In genomic region chr22:17777005-17777716, GRCh38 we compare ENCODE assay signal across 8 cellular contexts. TPM values are rescaled to one million over a fixed set of nuclear protein-coding genes. Genes with fewer than 3 reads are reported as not detected.
DNase-seq lines count a peak whose midpoint lies in the region; ATAC-seq lines count a peak whose summit lies in the region.

No MANE protein-coding gene starts in this region.

- H3K27me3 Mint-ChIP-seq in effector memory CD8-positive, alpha-beta T cell: no peaks in the 10 kb centered on the region

- peaks cover 72 to 73% of the 10 kb centered on the region in 2 donors for H3K4me1 Mint-ChIP-seq in effector memory CD8-positive, alpha-beta T cell (ENCODE audit: low read depth in 2 of 2)

- H3K27ac Mint-ChIP-seq in effector memory CD8-positive, alpha-beta T cell: peak overlapping the region; percentile 99

- peak; percentile 33 for ATAC-seq in HG03159 (IDR thresholded peaks at IDR 0.05; ENCODE audit: unreplicated experiment)
- ATAC-seq in effector memory CD8-positive, alpha-beta T cell (replicated peaks): peak; percentile 53
- ATAC-seq in HG03457 (IDR thresholded peaks at IDR 0.05; ENCODE audit: unreplicated experiment): no peak

- H3K4me3 Mint-ChIP-seq in effector memory CD8-positive, alpha-beta T cell: peak overlapping the region; percentile 98 to 99

- DNase-seq in GF-D8 (lab: John Stamatoyannopoulos, UW) (peak; percentile 73), cerebellum (ENCODE audit: low spot score) (no peak), SK-N-DZ (ENCODE audit: low spot score) (no peak)
- DNase-seq in activated CD4-positive, alpha-beta T cell treated with anti-CD3 and anti-CD28 coated beads for 1 hour: peak; percentile 45
- DNase-seq in effector memory CD8-positive, alpha-beta T cell: peak; percentile 69 to 72 (median 69)
- DNase-seq in stimulated activated CD4-positive, alpha-beta T cell treated with anti-CD3 and anti-CD28 coated beads, Interleukin-4, amount 100 ng/mL, for 4 hours: peak; percentile 47 to 62

- no peaks in the 10 kb centered on the region for H3K9me3 Mint-ChIP-seq in effector memory CD8-positive, alpha-beta T cell

- H3K36me3 Mint-ChIP-seq in effector memory CD8-positive, alpha-beta T cell (ENCODE audit: insufficient read depth): peaks cover 56% of the 10 kb centered on the region

RNA-seq across cellular contexts. Expression of gene BID, which starts 2.9 kb away (rescaled TPM):
- 19.2 TPM for total RNA-seq in cerebellum
- polyA plus RNA-seq in SK-N-DZ (2014; cell fraction: cytosol; rRNA removed): 91.3 and 98.4 TPM in 2 replicates
- 69.5 and 119 TPM in 2 replicates for polyA plus RNA-seq in SK-N-DZ (2014; cell fraction: nucleus; rRNA removed)

Comparison
In these comparisons a context has a peak if more than half of its experiments do, and no peak if none do; other contexts are left out.
1. DNase-seq: peak in GF-D8 (single experiment), activated CD4-positive, alpha-beta T cell treated with anti-CD3 and anti-CD28 coated beads for 1 hour (single experiment), effector memory CD8-positive, alpha-beta T cell (3 of 3) and stimulated activated CD4-positive, alpha-beta T cell treated with anti-CD3 and anti-CD28 coated beads, Interleukin-4, amount 100 ng/mL, for 4 hours (2 of 2); none in cerebellum (single experiment) and SK-N-DZ (single experiment).